ENCODE assay signal across 10 cellular contexts in genomic region chr6:166456360-166457156, GRCh38.
A peak's percentile ranks its signal among the peaks of the same experiment; 100 is the strongest.
DNase-seq lines count a peak whose midpoint lies in the region; ATAC-seq and TF ChIP-seq lines count a peak whose summit lies in the region.
"Had no signal": no experiment of that assay in that cellular context is flagged by ENCODE, and none has a peak within 500 bp of the region (broad histone marks: within the 10 kb centered on the region; RNA-seq: fewer than 3 reads in every experiment).

No MANE protein-coding gene starts in this region.

- no peak overlapping the region for H3K4ac ChIP-seq in neuronal stem cell (ENCODE audit: low read length)

- intact Hi-C loops in heart left ventricle (cut with DNase I) (no loop called here), cardiac septum (cut with DNase I) (no loop called here)

- H2BK12ac ChIP-seq in neuronal stem cell (ENCODE audit: low read length), result no peak overlapping the region

- no peak overlapping the region for H2BK15ac ChIP-seq in neuronal stem cell (ENCODE audit: low read length)

- no peak overlapping the region for H2AFZ ChIP-seq in neuronal stem cell (ENCODE audit: low read length)

- DNase-seq in heart left ventricle, result no peak
- DNase-seq in cardiac septum (ENCODE audit: low spot score), result no peak
- peak; percentile 29 for DNase-seq in NCI-H2081 treated with DMSO at 0.1 percent for 48 hours (lab: John Stamatoyannopoulos, UW)
- peak; percentile 21 for DNase-seq in fibroblast of peridontal ligament (ENCODE audit: extremely low read depth)
- no peak for DNase-seq in SHP77 treated with DMSO at 0.1 percent for 48 hours (lab: John Stamatoyannopoulos, UW)
- no peak for DNase-seq in neuronal stem cell (ENCODE audit: low spot score)
- no peak for DNase-seq in amniotic stem cell (lab: John Stamatoyannopoulos, UW)
- DNase-seq: stimulated activated naive CD8-positive, alpha-beta T cell treated with anti-CD3 and anti-CD28 coated beads, Interleukin-15, amount 100 ng/mL, for 72 hours had no signal

- H3K27ac ChIP-seq in heart left ventricle (peak overlapping the region in 8 of 12 donors; percentile 7 to 64 (median 27)), temporal lobe (ENCODE audit: low read depth, low read length) (peak overlapping the region; percentile 12), neuronal stem cell (replicated peaks; ENCODE audit: low read length) (no peak overlapping the region)
- H3K27ac ChIP-seq: KMS-11 had no signal

- H2BK5ac ChIP-seq in neuronal stem cell (ENCODE audit: low read length), result no peak overlapping the region

- no peak overlapping the region for H3K14ac ChIP-seq in neuronal stem cell (ENCODE audit: low read length)

- no peak overlapping the region for H3K4me2 ChIP-seq in neuronal stem cell (ENCODE audit: insufficient read depth, low read length, poor library complexity, severe bottlenecking)
- H3K4me2 ChIP-seq: KMS-11 had no signal

- no peak overlapping the region for H3K23ac ChIP-seq in neuronal stem cell (ENCODE audit: low read depth, low read length, poor library complexity)

- WGBS in heart left ventricle, 4 donors, result 58 to 71% (median 61%) methylated on average over 6 of the region's 6 CpGs
- WGBS in neuronal stem cell (ENCODE audit: extremely low coverage in 2 of 2, insufficient read length in 2 of 2, insufficient replicate concordance in 1 of 2), 2 donors, result no CpG with 5 or more reads among the region's 6 CpGs

- TF ChIP-seq POLR2A in heart left ventricle (IDR thresholded peaks at IDR 0.05), result no peak

- H3K36me3 ChIP-seq in heart left ventricle, result peaks cover 0 to 25% (median 7%) of the 10 kb centered on the region in 9 donors
- peaks cover 5 to 28% of the 10 kb centered on the region in 2 donors for H3K36me3 ChIP-seq in neuronal stem cell (replicated peaks in 1 of 2; ENCODE audit: control insufficient read depth in 2 of 2, insufficient read depth in 2 of 2, low read length in 2 of 2)

- peak in 6 of 12 donors; percentile 13 to 44 (median 24) for TF ChIP-seq CTCF in heart left ventricle (IDR thresholded peaks at IDR 0.05)

- H3K4me3 ChIP-seq in heart left ventricle (no peak overlapping the region), neuronal stem cell (ENCODE audit: low read length in 2 of 2) (no peak overlapping the region)

- no peak overlapping the region for H2AK5ac ChIP-seq in neuronal stem cell (ENCODE audit: low read depth, low read length)

- H4K8ac ChIP-seq in neuronal stem cell (ENCODE audit: low read depth, low read length), result no peak overlapping the region

- H3K27me3 ChIP-seq in heart left ventricle (no peaks in the 10 kb centered on the region), neuronal stem cell (ENCODE audit: control insufficient read depth in 3 of 3, insufficient read depth in 3 of 3, low read depth in 1 of 3, low read length in 3 of 3) (no peaks in the 10 kb centered on the region)

- H3K9me3 ChIP-seq in heart left ventricle (peaks cover 0 to 6% (median 0%) of the 10 kb centered on the region in 12 donors), neuronal stem cell (replicated peaks in 1 of 2; ENCODE audit: control insufficient read depth in 2 of 2, insufficient read depth in 1 of 2, low read depth in 1 of 2, low read length in 2 of 2) (peaks cover 3 to 7% of the 10 kb centered on the region in 2 donors)

- no peak overlapping the region for H4K91ac ChIP-seq in neuronal stem cell (ENCODE audit: low read depth, low read length, poor library complexity)

- no peak overlapping the region for H2BK120ac ChIP-seq in neuronal stem cell (ENCODE audit: low read depth, low read length)

- no peak overlapping the region for H3K18ac ChIP-seq in neuronal stem cell (ENCODE audit: low read length)

- ATAC-seq in heart left ventricle, result peak in 2 of 4 donors; percentile 18 to 53
- ATAC-seq: stimulated activated naive CD8-positive, alpha-beta T cell treated with anti-CD3 and anti-CD28 coated beads, Interleukin-15, amount 100 ng/mL, for 72 hours had no signal

- peaks cover 0 to 26% (median 6%) of the 10 kb centered on the region in 12 donors for H3K4me1 ChIP-seq in heart left ventricle
- no peaks in the 10 kb centered on the region for H3K4me1 ChIP-seq in neuronal stem cell (ENCODE audit: control insufficient read depth in 2 of 2, insufficient read depth in 1 of 2, low read depth in 1 of 2, low read length in 2 of 2)

- H3K79me1 ChIP-seq in neuronal stem cell (ENCODE audit: low read depth, low read length), result no peaks in the 10 kb centered on the region

- H3K9ac ChIP-seq in neuronal stem cell (ENCODE audit: low read depth, low read length, poor library complexity), result no peak overlapping the region
- H3K9ac ChIP-seq: KMS-11 had no signal

Comparison
In these comparisons a context has a peak if more than half of its experiments do, and no peak if none do; other contexts are left out.
1. DNase-seq: peak in NCI-H2081 treated with DMSO at 0.1 percent for 48 hours (single experiment) and fibroblast of peridontal ligament (single experiment); none in heart left ventricle (0 of 5), cardiac septum (single experiment), SHP77 treated with DMSO at 0.1 percent for 48 hours (single experiment), neuronal stem cell (single experiment) and amniotic stem cell (single experiment).